Comparison of ENCODE assay signal across 2 cellular contexts in genomic region chrX:71923516-71923915, GRCh38.
TF ChIP-seq lines count a peak whose summit lies in the region.

No MANE protein-coding gene starts in this region.

TF ChIP-seq in SK-N-SH, 30 proteins besides CTCF, POLR2A, EP300 and RAD21 (continued from another document):
- TF ChIP-seq RXRA (IDR thresholded peaks at IDR 0.05; ENCODE audit: borderline replicate concordance, low read depth) (no peak), NRF1 (IDR thresholded peaks at IDR 0.05; ENCODE audit: low read depth, low read length) (no peak), MAX (IDR thresholded peaks at IDR 0.05; ENCODE audit: low read depth) (no peak), IRF3 (IDR thresholded peaks at IDR 0.05; ENCODE audit: low read depth, low read length) (no peak), TCF12 (IDR thresholded peaks at IDR 0.05) (no peak), JUND (IDR thresholded peaks at IDR 0.05) (no peak), TAF1 (IDR thresholded peaks at IDR 0.05; ENCODE audit: borderline replicate concordance, low read depth, low read length) (no peak), GATA2 (CRISPR knock-in tag; IDR thresholded peaks at IDR 0.05) (no peak), EZH2phosphoT487 (IDR thresholded peaks at IDR 0.05; ENCODE audit: borderline replicate concordance, low read depth) (no peak), USF2 (IDR thresholded peaks at IDR 0.05; ENCODE audit: borderline replicate concordance, low read depth, low read length) (no peak), POLR2AphosphoS5 (IDR thresholded peaks at IDR 0.05; ENCODE audit: low read depth, low read length) (no peak), SMC3 (IDR thresholded peaks at IDR 0.05; ENCODE audit: low read depth, low read length) (no peak), FOXM1 (IDR thresholded peaks at IDR 0.05; ENCODE audit: low read depth) (no peak), GABPA (IDR thresholded peaks at IDR 0.05; ENCODE audit: low read depth) (no peak), TEAD4 (IDR thresholded peaks at IDR 0.05; ENCODE audit: borderline replicate concordance, insufficient read depth) (no peak)

TF ChIP-seq in SK-N-SH treated with all-trans-retinoic acid at 6 μM for 48 hours, 23 proteins besides CTCF, POLR2A, EP300 and RAD21 (continued from another document):
- TF ChIP-seq CREB5 (CRISPR knock-in tag; IDR thresholded peaks at IDR 0.05; ENCODE audit: low read depth) (no peak), TCF4 (CRISPR knock-in tag; IDR thresholded peaks at IDR 0.05; ENCODE audit: borderline replicate concordance) (no peak)
TF ChIP-seq in SK-N-SH treated with all-trans-retinoic acid at 6 μM for 48 hours: peak in this region for 0.
